Comparison of ENCODE assay signal across 1 cellular context in genomic region chr17:58391302-58391984, GRCh38.
TF ChIP-seq lines count a peak whose summit lies in the region.

No MANE protein-coding gene starts in this region.

TF ChIP-seq in HepG2, 621 proteins besides CTCF, POLR2A, EP300 and RAD21 (continued from another document):
- TF ChIP-seq, protein P1, sequence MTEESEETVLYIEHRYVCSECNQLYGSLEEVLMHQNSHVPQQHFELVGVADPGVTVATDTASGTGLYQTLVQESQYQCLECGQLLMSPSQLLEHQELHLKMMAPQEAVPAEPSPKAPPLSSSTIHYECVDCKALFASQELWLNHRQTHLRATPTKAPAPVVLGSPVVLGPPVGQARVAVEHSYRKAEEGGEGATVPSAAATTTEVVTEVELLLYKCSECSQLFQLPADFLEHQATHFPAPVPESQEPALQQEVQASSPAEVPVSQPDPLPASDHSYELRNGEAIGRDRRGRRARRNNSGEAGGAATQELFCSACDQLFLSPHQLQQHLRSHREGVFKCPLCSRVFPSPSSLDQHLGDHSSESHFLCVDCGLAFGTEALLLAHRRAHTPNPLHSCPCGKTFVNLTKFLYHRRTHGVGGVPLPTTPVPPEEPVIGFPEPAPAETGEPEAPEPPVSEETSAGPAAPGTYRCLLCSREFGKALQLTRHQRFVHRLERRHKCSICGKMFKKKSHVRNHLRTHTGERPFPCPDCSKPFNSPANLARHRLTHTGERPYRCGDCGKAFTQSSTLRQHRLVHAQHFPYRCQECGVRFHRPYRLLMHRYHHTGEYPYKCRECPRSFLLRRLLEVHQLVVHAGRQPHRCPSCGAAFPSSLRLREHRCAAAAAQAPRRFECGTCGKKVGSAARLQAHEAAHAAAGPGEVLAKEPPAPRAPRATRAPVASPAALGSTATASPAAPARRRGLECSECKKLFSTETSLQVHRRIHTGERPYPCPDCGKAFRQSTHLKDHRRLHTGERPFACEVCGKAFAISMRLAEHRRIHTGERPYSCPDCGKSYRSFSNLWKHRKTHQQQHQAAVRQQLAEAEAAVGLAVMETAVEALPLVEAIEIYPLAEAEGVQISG (CRISPR knock-in tag; IDR thresholded peaks at IDR 0.05): peak; percentile 90
- TF ChIP-seq SKIL (CRISPR knock-in tag; IDR thresholded peaks at IDR 0.05; ENCODE audit: borderline replicate concordance) (peak; percentile 97), BHLHE40 (IDR thresholded peaks at IDR 0.05; ENCODE audit: low read length) (no peak; the same call in 1 of the 2 replicates), ZNF280B (CRISPR knock-in tag; IDR thresholded peaks at IDR 0.05; ENCODE audit: borderline replicate concordance) (no peak), STAG1 (CRISPR knock-in tag; IDR thresholded peaks at IDR 0.05) (peak; percentile 54), HNF1A (IDR thresholded peaks at IDR 0.05; ENCODE audit: low read depth) (peak; percentile 100), HNF1A (CRISPR knock-in tag; IDR thresholded peaks at IDR 0.05; ENCODE audit: borderline replicate concordance) (peak; percentile 100), PHF8 (CRISPR knock-in tag; IDR thresholded peaks at IDR 0.05) (peak; percentile 65), ZNF562 (CRISPR knock-in tag; IDR thresholded peaks at IDR 0.05; ENCODE audit: borderline replicate concordance) (no peak), KLF16 (CRISPR knock-in tag; IDR thresholded peaks at IDR 0.05) (peak in 1 of 2 experiments; percentile 99; a peak in 2 of 4 replicates), ZNF205 (CRISPR knock-in tag; IDR thresholded peaks at IDR 0.05) (peak; percentile 92), ZNF564 (CRISPR knock-in tag; IDR thresholded peaks at IDR 0.05) (peak; percentile 89; the same call in 1 of the 2 replicates), NFYC (CRISPR knock-in tag; IDR thresholded peaks at IDR 0.05) (peak; percentile 54), HNRNPK (IDR thresholded peaks at IDR 0.05; ENCODE audit: low read depth, low read length, poor library complexity, severe bottlenecking) (no peak), DPF2 (CRISPR knock-in tag; IDR thresholded peaks at IDR 0.05; ENCODE audit: borderline replicate concordance, low read depth) (peak; percentile 100), ZNF530 (CRISPR knock-in tag; IDR thresholded peaks at IDR 0.05; ENCODE audit: low read depth) (no peak), ZBTB7A (CRISPR knock-in tag; IDR thresholded peaks at IDR 0.05) (peak; percentile 73; the same call in 1 of the 2 replicates), ZNF512 (CRISPR knock-in tag; IDR thresholded peaks at IDR 0.05) (no peak), MTA1 (CRISPR knock-in tag; IDR thresholded peaks at IDR 0.05; ENCODE audit: borderline replicate concordance) (peak; percentile 98)
- TF ChIP-seq, protein P2, sequence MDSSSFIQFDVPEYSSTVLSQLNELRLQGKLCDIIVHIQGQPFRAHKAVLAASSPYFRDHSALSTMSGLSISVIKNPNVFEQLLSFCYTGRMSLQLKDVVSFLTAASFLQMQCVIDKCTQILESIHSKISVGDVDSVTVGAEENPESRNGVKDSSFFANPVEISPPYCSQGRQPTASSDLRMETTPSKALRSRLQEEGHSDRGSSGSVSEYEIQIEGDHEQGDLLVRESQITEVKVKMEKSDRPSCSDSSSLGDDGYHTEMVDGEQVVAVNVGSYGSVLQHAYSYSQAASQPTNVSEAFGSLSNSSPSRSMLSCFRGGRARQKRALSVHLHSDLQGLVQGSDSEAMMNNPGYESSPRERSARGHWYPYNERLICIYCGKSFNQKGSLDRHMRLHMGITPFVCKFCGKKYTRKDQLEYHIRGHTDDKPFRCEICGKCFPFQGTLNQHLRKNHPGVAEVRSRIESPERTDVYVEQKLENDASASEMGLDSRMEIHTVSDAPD (CRISPR knock-in tag; IDR thresholded peaks at IDR 0.05): peak; percentile 96
- TF ChIP-seq, protein P3, sequence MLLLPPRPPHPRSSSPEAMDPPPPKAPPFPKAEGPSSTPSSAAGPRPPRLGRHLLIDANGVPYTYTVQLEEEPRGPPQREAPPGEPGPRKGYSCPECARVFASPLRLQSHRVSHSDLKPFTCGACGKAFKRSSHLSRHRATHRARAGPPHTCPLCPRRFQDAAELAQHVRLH (CRISPR knock-in tag; IDR thresholded peaks at IDR 0.05; ENCODE audit: borderline replicate concordance, low read depth): peak; percentile 97
- TF ChIP-seq, protein P4, sequence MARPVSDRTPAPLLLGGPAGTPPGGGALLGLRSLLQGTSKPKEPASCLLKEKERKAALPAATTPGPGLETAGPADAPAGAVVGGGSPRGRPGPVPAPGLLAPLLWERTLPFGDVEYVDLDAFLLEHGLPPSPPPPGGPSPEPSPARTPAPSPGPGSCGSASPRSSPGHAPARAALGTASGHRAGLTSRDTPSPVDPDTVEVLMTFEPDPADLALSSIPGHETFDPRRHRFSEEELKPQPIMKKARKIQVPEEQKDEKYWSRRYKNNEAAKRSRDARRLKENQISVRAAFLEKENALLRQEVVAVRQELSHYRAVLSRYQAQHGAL (CRISPR knock-in tag; IDR thresholded peaks at IDR 0.05; ENCODE audit: not compliant biosample characterization): peak; percentile 89
TF ChIP-seq in HepG2: peak in this region for 425.
